14 cellular contexts compared by ENCODE assay signal in genomic region chr4:38136604-38137003, GRCh38.
A peak's percentile ranks its signal among the peaks of the same experiment; 100 is the strongest.
DNase-seq lines count a peak whose midpoint lies in the region; TF ChIP-seq lines count a peak whose summit lies in the region.
"Had no signal": no experiment of that assay in that cellular context is flagged by ENCODE, and none has a peak within 500 bp of the region (broad histone marks: within the 10 kb centered on the region; RNA-seq: fewer than 3 reads in every experiment).

No MANE protein-coding gene starts in this region.

- H2AFZ ChIP-seq in mesenchymal stem cell (ENCODE audit: low read depth, low read length) (no peak overlapping the region), osteoblast (ENCODE audit: low read length) (no peak overlapping the region)

- H4K20me1 ChIP-seq in osteoblast (ENCODE audit: insufficient read depth, low read length) = no peaks in the 10 kb centered on the region
- H4K20me1 ChIP-seq: BLaER1 treated with 17β-estradiol and CSF1 and Interleukin-3, amounts not matched to agents 10 nM and 100 nM had no signal

- H3K4me1 ChIP-seq in mesenchymal stem cell (ENCODE audit: control insufficient read depth, insufficient read depth, low read depth, low read length) (peaks cover 5% of the 10 kb centered on the region), osteoblast (ENCODE audit: insufficient read depth, low read length) (peaks cover 14% of the 10 kb centered on the region)

- H3K79me1 ChIP-seq in mesenchymal stem cell (replicated peaks; ENCODE audit: low read length, poor library complexity, severe bottlenecking) = peaks cover 1% of the 10 kb centered on the region

- H3K23ac ChIP-seq in mesenchymal stem cell (ENCODE audit: low read length in 2 of 2) = no peak overlapping the region

- no peak overlapping the region for H2AK5ac ChIP-seq in mesenchymal stem cell (ENCODE audit: low read length, severe bottlenecking)

- H2BK120ac ChIP-seq in mesenchymal stem cell (ENCODE audit: low read depth, low read length) = no peak overlapping the region

- H3K27ac Mint-ChIP-seq in endothelial cell (ENCODE audit: unreplicated experiment) = no peak overlapping the region
- H3K27ac Mint-ChIP-seq: CD4-positive, alpha-beta T cell had no signal

- peak overlapping the region; percentile 35 for H2BK15ac ChIP-seq in mesenchymal stem cell (ENCODE audit: low read depth, poor library complexity, severe bottlenecking)

- peaks cover 8% of the 10 kb centered on the region for H3K4me1 Mint-ChIP-seq in endothelial cell (ENCODE audit: unreplicated experiment)

- no peak overlapping the region for H4K91ac ChIP-seq in mesenchymal stem cell (ENCODE audit: low read length)

- H3K27me3 ChIP-seq in mesenchymal stem cell (ENCODE audit: control insufficient read depth in 1 of 2, insufficient read depth in 1 of 2, low read length in 2 of 2) = no peaks in the 10 kb centered on the region
- no peaks in the 10 kb centered on the region for H3K27me3 ChIP-seq in osteoblast (ENCODE audit: insufficient read depth, low read length)
- H3K27me3 ChIP-seq: BLaER1 treated with 17β-estradiol and CSF1 and Interleukin-3, amounts not matched to agents 10 nM and 100 nM had no signal

- DNase-seq in ELF-1 (ENCODE audit: low read depth, low spot score) (peak; percentile 24), RWPE1 (ENCODE audit: low spot score) (no peak), coronary artery (ENCODE audit: low spot score) (peak; percentile 62), mesenchymal stem cell (no peak), endothelial cell (ENCODE audit: low spot score) (no peak), osteoblast (ENCODE audit: insufficient read length, low spot score, missing footprints) (no peak)
- no peak for DNase-seq in activated CD4-positive, CD25-positive, alpha-beta regulatory T cell treated with anti-CD3 and anti-CD28 coated beads, Interleukin-2, amount 50 U/mL, for 72 hours
- DNase-seq: ACHN; Calu3; CD4-positive, alpha-beta T cell; DMS 273 treated with DMSO at 0.1 percent for 48 hours; IMR-90 had no signal

- H3K79me2 ChIP-seq in osteoblast (ENCODE audit: insufficient read depth, low read length) = no peaks in the 10 kb centered on the region

- POLR2A ChIA-PET in RWPE1 (lab: Yijun Ruan, JAX; ENCODE audit: low non-redundant PET) = no interaction called here

- H3K18ac ChIP-seq in mesenchymal stem cell (ENCODE audit: low read depth in 1 of 2, low read length in 2 of 2) = no peak overlapping the region

- H4K8ac ChIP-seq in mesenchymal stem cell (ENCODE audit: low read length) = no peak overlapping the region

- 95% methylated on average over 10 of the region's 10 CpGs for WGBS in mesenchymal stem cell

- H3K27me3 Mint-ChIP-seq in endothelial cell (ENCODE audit: unreplicated experiment) = no peaks in the 10 kb centered on the region
- H3K27me3 Mint-ChIP-seq: CD4-positive, alpha-beta T cell had no signal

- no peak overlapping the region for H3K9ac ChIP-seq in mesenchymal stem cell (ENCODE audit: low read length)
- H3K9ac ChIP-seq: BLaER1 treated with 17β-estradiol and CSF1 and Interleukin-3, amounts not matched to agents 10 nM and 100 nM had no signal

- H3K4me3 Mint-ChIP-seq in endothelial cell (ENCODE audit: unreplicated experiment) = no peak overlapping the region
- H3K4me3 Mint-ChIP-seq: CD4-positive, alpha-beta T cell had no signal

- H3K27ac ChIP-seq in RWPE1 = peak overlapping the region; percentile 11; the same call in 1 of the 2 replicates
- H3K27ac ChIP-seq in coronary artery = no peak overlapping the region
- no peak overlapping the region for H3K27ac ChIP-seq in mesenchymal stem cell (ENCODE audit: low read length, poor library complexity, severe bottlenecking)
- H3K27ac ChIP-seq in osteoblast (ENCODE audit: low read depth, low read length) = no peak overlapping the region
- H3K27ac ChIP-seq: BLaER1 treated with 17β-estradiol and CSF1 and Interleukin-3, amounts not matched to agents 10 nM and 100 nM had no signal

- peaks cover 39% of the 10 kb centered on the region for H3K36me3 Mint-ChIP-seq in endothelial cell (ENCODE audit: low read depth, unreplicated experiment)

- H3K4ac ChIP-seq in mesenchymal stem cell (ENCODE audit: low read depth in 1 of 2, low read length in 2 of 2) = no peak overlapping the region

- H3K9me3 ChIP-seq in mesenchymal stem cell (ENCODE audit: control insufficient read depth, low read length) = no peaks in the 10 kb centered on the region
- H3K9me3 ChIP-seq in osteoblast (ENCODE audit: low read depth, low read length) = no peaks in the 10 kb centered on the region
- H3K9me3 ChIP-seq: BLaER1 treated with 17β-estradiol and CSF1 and Interleukin-3, amounts not matched to agents 10 nM and 100 nM had no signal

- H3K4me3 ChIP-seq in coronary artery (no peak overlapping the region), mesenchymal stem cell (ENCODE audit: insufficient read depth in 1 of 2, low read depth in 1 of 2, low read length in 2 of 2) (no peak overlapping the region), osteoblast (ENCODE audit: insufficient read depth, low read length) (no peak overlapping the region)
- H3K4me3 ChIP-seq: BLaER1 treated with 17β-estradiol and CSF1 and Interleukin-3, amounts not matched to agents 10 nM and 100 nM; GM12878 had no signal

- no peak for TF ChIP-seq CTCF in RWPE1 (conservative IDR thresholded peaks at IDR 0.05; ENCODE audit: low read depth)
- TF ChIP-seq CTCF in coronary artery (IDR thresholded peaks at IDR 0.05) = no peak
- no peak for TF ChIP-seq CTCF in endothelial cell (IDR thresholded peaks at IDR 0.05; ENCODE audit: unreplicated experiment)
- TF ChIP-seq CTCF in osteoblast (IDR thresholded peaks at IDR 0.05; ENCODE audit: extremely low read depth, low read depth, low read length) = no peak

- no peak overlapping the region for H2BK5ac ChIP-seq in mesenchymal stem cell (ENCODE audit: low read depth, low read length, poor library complexity, severe bottlenecking)

- no peaks in the 10 kb centered on the region for H3K9me3 Mint-ChIP-seq in endothelial cell (ENCODE audit: unreplicated experiment)
- H3K9me3 Mint-ChIP-seq: CD4-positive, alpha-beta T cell had no signal

- CTCF ChIA-PET in RWPE1 (lab: Yijun Ruan, JAX) = interaction anchor here (0.6 kb wide), 1 partner anchor 183 kb away, joined by 7 read pairs; no protein-coding TSS in a partner anchor

- H3K36me3 ChIP-seq in mesenchymal stem cell (ENCODE audit: control insufficient read depth in 1 of 2, insufficient read depth in 2 of 2, low read depth in 1 of 2, low read length in 2 of 2) (peaks cover 16 to 22% of the 10 kb centered on the region in 2 experiments), osteoblast (ENCODE audit: insufficient read depth, low read length) (peaks cover 37% of the 10 kb centered on the region)

- H3K14ac ChIP-seq in mesenchymal stem cell (ENCODE audit: low read length in 2 of 2) = no peak overlapping the region

- H2BK12ac ChIP-seq in mesenchymal stem cell (ENCODE audit: low read length in 2 of 2) = no peak overlapping the region

- no peak overlapping the region for H3K4me2 ChIP-seq in mesenchymal stem cell (ENCODE audit: low read length, poor library complexity, severe bottlenecking)
- no peak overlapping the region for H3K4me2 ChIP-seq in osteoblast (ENCODE audit: insufficient read depth, low read length)
- H3K4me2 ChIP-seq: BLaER1 treated with 17β-estradiol and CSF1 and Interleukin-3, amounts not matched to agents 10 nM and 100 nM had no signal

Comparison
In these comparisons a context has a peak if more than half of its experiments do, and no peak if none do; other contexts are left out.
1. DNase-seq: peak in ELF-1 (single experiment) and coronary artery (single experiment); none in RWPE1 (single experiment), mesenchymal stem cell (single experiment), activated CD4-positive, CD25-positive, alpha-beta regulatory T cell treated with anti-CD3 and anti-CD28 coated beads, Interleukin-2, amount 50 U/mL, for 72 hours (single experiment), endothelial cell (single experiment) and osteoblast (single experiment).